ENCODE assay signal across 1 cellular context in genomic region chrX:2177541-2177940, GRCh38.
TF ChIP-seq lines count a peak whose summit lies in the region.

No MANE protein-coding gene starts in this region.

TF ChIP-seq in GM23338, 12 proteins besides CTCF, POLR2A, EP300 and RAD21 (continued from another document):
- TF ChIP-seq ZNF462 (CRISPR knock-in tag; IDR thresholded peaks at IDR 0.05) (no peak), EZH2phosphoT487 (IDR thresholded peaks at IDR 0.05; ENCODE audit: unreplicated experiment) (no peak), REST (IDR thresholded peaks at IDR 0.05; ENCODE audit: unreplicated experiment) (no peak), JUNB (IDR thresholded peaks at IDR 0.05; ENCODE audit: unreplicated experiment) (no peak), POLR2AphosphoS5 (IDR thresholded peaks at IDR 0.05; ENCODE audit: low read depth) (no peak), ZNF114 (CRISPR knock-in tag; IDR thresholded peaks at IDR 0.05) (no peak), STAT1 (IDR thresholded peaks at IDR 0.05; ENCODE audit: unreplicated experiment) (no peak), ETS1 (IDR thresholded peaks at IDR 0.05) (no peak), CREB1 (CRISPR knock-in tag; IDR thresholded peaks at IDR 0.05; ENCODE audit: low read depth) (no peak)
